In the genomic region with DNA sequence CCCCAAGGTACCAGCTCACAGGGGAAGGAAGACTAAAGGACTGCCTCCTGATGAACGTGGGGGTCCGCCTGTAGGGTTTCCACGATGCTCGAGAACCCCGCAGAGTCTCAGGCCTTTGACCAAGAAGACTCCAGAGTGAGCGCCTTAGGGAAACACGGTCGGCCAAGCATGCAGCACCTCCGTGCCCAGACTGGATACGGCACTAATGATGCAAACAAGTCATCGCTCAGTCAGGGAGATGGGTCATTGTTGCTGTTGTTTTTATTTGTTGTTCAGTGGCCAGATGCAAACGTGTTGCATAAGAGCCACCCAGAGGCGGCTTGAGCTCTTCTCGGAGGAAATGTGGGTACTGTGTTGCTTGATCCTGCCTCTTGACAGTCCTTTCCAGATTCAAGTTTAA, we compare ENCODE assay signal across 20 cellular contexts. TPM values are rescaled to one million over a fixed set of nuclear protein-coding genes. Genes with fewer than 3 reads are reported as not detected.
DNase-seq lines count a peak whose midpoint lies in the region; ATAC-seq and TF ChIP-seq lines count a peak whose summit lies in the region.
"Had no signal": no experiment of that assay in that cellular context is flagged by ENCODE, and none has a peak within 500 bp of the region (broad histone marks: within the 10 kb centered on the region; RNA-seq: fewer than 3 reads in every experiment).

No MANE protein-coding gene starts in this region.

- peaks cover 100% of the 10 kb centered on the region for H3K27me3 Mint-ChIP-seq in Calu3 (ENCODE audit: unreplicated experiment)

- no peaks in the 10 kb centered on the region for H3K4me1 Mint-ChIP-seq in Calu3 (ENCODE audit: low read depth, unreplicated experiment)
- H3K4me1 Mint-ChIP-seq: stimulated activated naive CD8-positive, alpha-beta T cell treated with anti-CD3 and anti-CD28 coated beads, Interleukin-15, amount 100 ng/mL, for 72 hours had no signal

- no peak overlapping the region for H3K27ac Mint-ChIP-seq in Calu3 (ENCODE audit: unreplicated experiment)
- H3K27ac Mint-ChIP-seq: stimulated activated naive CD8-positive, alpha-beta T cell treated with anti-CD3 and anti-CD28 coated beads, Interleukin-15, amount 100 ng/mL, for 72 hours had no signal

- no peak overlapping the region for H3K27ac ChIP-seq in SK-N-SH (ENCODE audit: low read depth in 2 of 2, low read length in 1 of 2)
- no peak overlapping the region for H3K27ac ChIP-seq in Panc1 (ENCODE audit: low read length)
- no peak overlapping the region for H3K27ac ChIP-seq in suprapubic skin
- H3K27ac ChIP-seq: 22Rv1 had no signal

- H3K79me2 ChIP-seq in SK-N-SH (ENCODE audit: insufficient read depth), result no peaks in the 10 kb centered on the region

- no peaks in the 10 kb centered on the region for H3F3A ChIP-seq in SK-N-SH (replicated peaks; ENCODE audit: insufficient read depth)

- H3K27me3 ChIP-seq in SK-N-SH (ENCODE audit: insufficient read depth) (peaks cover 25% of the 10 kb centered on the region), Panc1 (ENCODE audit: control insufficient read depth, insufficient read depth, low read length) (peaks cover 4% of the 10 kb centered on the region; the same call in 1 of the 2 replicates), suprapubic skin (peaks cover 32% of the 10 kb centered on the region)

- H3K4me1 ChIP-seq in SK-N-SH (ENCODE audit: control insufficient read depth in 1 of 2, insufficient read depth in 2 of 2, low read depth in 1 of 2, low read length in 1 of 2), result no peaks in the 10 kb centered on the region; a peak in 1 of 4 replicates
- H3K4me1 ChIP-seq in Panc1 (ENCODE audit: control insufficient read depth, insufficient read depth, low read length), result peaks cover 13% of the 10 kb centered on the region
- no peaks in the 10 kb centered on the region for H3K4me1 ChIP-seq in suprapubic skin

- BruUV-seq in Panc1 (replicated peaks; lab: Mats Ljungman, UMichigan) (no TSS peak), Calu3 (replicated peaks; lab: Mats Ljungman, UMichigan) (no TSS peak)

- H3K9me3 Mint-ChIP-seq in Calu3 (ENCODE audit: low read depth, unreplicated experiment), result no peaks in the 10 kb centered on the region
- H3K9me3 Mint-ChIP-seq: stimulated activated naive CD8-positive, alpha-beta T cell treated with anti-CD3 and anti-CD28 coated beads, Interleukin-15, amount 100 ng/mL, for 72 hours had no signal

- no peak overlapping the region for H3K4me2 ChIP-seq in SK-N-SH

- no peak for TF ChIP-seq RAD21 in SK-N-SH (IDR thresholded peaks at IDR 0.05; ENCODE audit: low read length)

- intact Hi-C loops in Panc1 (cut with micrococcal nuclease; ENCODE audit: unreplicated experiment) (no loop called here), Calu3 (cut with micrococcal nuclease; ENCODE audit: unreplicated experiment) (no loop called here)

- no peaks in the 10 kb centered on the region for H3K9me2 ChIP-seq in SK-N-SH

- no peaks in the 10 kb centered on the region for H3K36me3 ChIP-seq in SK-N-SH (replicated peaks in 1 of 2; ENCODE audit: control insufficient read depth in 1 of 2, insufficient read depth in 2 of 2, low read length in 1 of 2)
- H3K36me3 ChIP-seq in Panc1 (ENCODE audit: control insufficient read depth, insufficient read depth, low read length), result no peaks in the 10 kb centered on the region
- H3K36me3 ChIP-seq in suprapubic skin, result no peaks in the 10 kb centered on the region

- H3K4me3 Mint-ChIP-seq in Calu3 (ENCODE audit: low read depth, unreplicated experiment), result no peak overlapping the region
- H3K4me3 Mint-ChIP-seq: stimulated activated naive CD8-positive, alpha-beta T cell treated with anti-CD3 and anti-CD28 coated beads, Interleukin-15, amount 100 ng/mL, for 72 hours had no signal

- no peak for ATAC-seq in SK-N-SH treated with all-trans-retinoic acid at 6 μM for 48 hours
- ATAC-seq in Panc1, result peak; percentile 27; the same call in 1 of the 2 replicates
- no peak for ATAC-seq in left lobe of liver
- ATAC-seq: right cardiac atrium; stimulated activated naive CD8-positive, alpha-beta T cell treated with anti-CD3 and anti-CD28 coated beads, Interleukin-15, amount 100 ng/mL, for 72 hours had no signal

- H3K36me3 Mint-ChIP-seq in Calu3 (ENCODE audit: insufficient read depth, unreplicated experiment), result no peaks in the 10 kb centered on the region

- H2AFZ ChIP-seq in SK-N-SH (ENCODE audit: low read depth), result no peak overlapping the region

- H3K9me3 ChIP-seq in SK-N-SH (no peaks in the 10 kb centered on the region), Panc1 (ENCODE audit: control insufficient read depth, insufficient read depth, low read depth, low read length) (no peaks in the 10 kb centered on the region), suprapubic skin (no peaks in the 10 kb centered on the region)

- POLR2A ChIA-PET in SK-N-SH (lab: Yijun Ruan, JAX) (no interaction called here), Panc1 (lab: Charles Lee) (interaction anchor here (0.5 kb wide), 1 partner anchor 589 kb away, joined by 8 read pairs; no protein-coding TSS in a partner anchor)

- TF ChIP-seq EP300 in SK-N-SH (IDR thresholded peaks at IDR 0.05; ENCODE audit: borderline replicate concordance in 1 of 2, low read depth in 1 of 2, low read length in 1 of 2) (no peak), suprapubic skin (IDR thresholded peaks at IDR 0.05) (no peak)

- H3K4me3 ChIP-seq in SK-N-SH (ENCODE audit: low read depth in 2 of 2, low read length in 1 of 2), result no peak overlapping the region
- H3K4me3 ChIP-seq in Panc1 (ENCODE audit: low read depth in 2 of 2, low read length in 2 of 2), result no peak overlapping the region
- H3K4me3 ChIP-seq in suprapubic skin, result no peak overlapping the region

- WGBS in SK-N-SH (ENCODE audit: low lambda C conversion rate), result 46% methylated on average over 14 of the region's 14 CpGs
- whole genome bisulfite sequencing in suprapubic skin, result 73% methylated on average over 14 of the region's 14 CpGs

- peak; percentile 11 for DNase-seq in SK-N-SH
- no peak for DNase-seq in Panc1 (ENCODE audit: low read depth, low spot score)
- peak; percentile 16 for DNase-seq in left lobe of liver (ENCODE audit: low spot score)
- peak; percentile 3 to 41 for DNase-seq in suprapubic skin (ENCODE audit: low spot score in 2 of 2)
- no peak for DNase-seq in activated gamma-delta T cell (lab: John Stamatoyannopoulos, UW)
- DNase-seq in Calu3, result no peak
- DNase-seq in pons (ENCODE audit: low spot score), result no peak
- DNase-seq: anterior cingulate cortex; Kasumi-1; kidney glomerular epithelial cell; NCI-H1092 treated with DMSO at 0.1 percent for 48 hours; NCI-H524; SHP77 treated with DMSO at 0.1 percent for 48 hours; stimulated activated CD4-positive, alpha-beta T cell treated with anti-CD3 and anti-CD28 coated beads, Interleukin-1b, Interleukin-23, amount 100 ng/mL, for 48 hours had no signal

- CTCF ChIA-PET in SK-N-SH (lab: Yijun Ruan, JAX), result no interaction called here
- CTCF ChIA-PET in Panc1 (lab: Charles Lee), result interaction anchor here (0.6 kb wide), 1 partner anchor 39 kb away, joined by 3 read pairs; no protein-coding TSS in a partner anchor
- CTCF ChIA-PET in Calu3 (lab: Charles Lee), result interaction anchor here (0.6 kb wide), 1 partner anchor 254 kb away, joined by 5 read pairs; no protein-coding TSS in a partner anchor

- in situ Hi-C loops in Panc1 (cut with HindIII; ENCODE audit: low pct_unique_long_range_greater_than_20kb, low sequenced_read_pairs), result no loop called here

- no peaks in the 10 kb centered on the region for H4K20me1 ChIP-seq in SK-N-SH (ENCODE audit: insufficient read depth)

- H3K9ac ChIP-seq in SK-N-SH, result no peak overlapping the region

- no peak for TF ChIP-seq POLR2A in suprapubic skin (IDR thresholded peaks at IDR 0.05)

- no peak for TF ChIP-seq CTCF in SK-N-SH (IDR thresholded peaks at IDR 0.05)
- TF ChIP-seq CTCF in Panc1 (IDR thresholded peaks at IDR 0.05), result no peak
- no peak for TF ChIP-seq CTCF in suprapubic skin (IDR thresholded peaks at IDR 0.05)
- TF ChIP-seq CTCF in Calu3 (IDR thresholded peaks at IDR 0.05; ENCODE audit: unreplicated experiment), result no peak

TF ChIP-seq in SK-N-SH, 30 proteins besides CTCF, POLR2A, EP300 and RAD21 (continues in another document):
- no peak for TF ChIP-seq IRF3 (IDR thresholded peaks at IDR 0.05; ENCODE audit: low read depth, low read length)
- no peak for TF ChIP-seq EZH2phosphoT487 (IDR thresholded peaks at IDR 0.05; ENCODE audit: borderline replicate concordance, low read depth)
- TF ChIP-seq POLR2AphosphoS5 (IDR thresholded peaks at IDR 0.05; ENCODE audit: low read depth, low read length), result no peak
- TF ChIP-seq FOSL2 (IDR thresholded peaks at IDR 0.05; ENCODE audit: borderline replicate concordance, low read depth), result no peak
- no peak for TF ChIP-seq TEAD4 (IDR thresholded peaks at IDR 0.05; ENCODE audit: borderline replicate concordance, insufficient read depth)

TF ChIP-seq in SK-N-SH treated with all-trans-retinoic acid at 6 μM for 48 hours, 23 proteins besides CTCF, POLR2A, EP300 and RAD21 (continues in another document):
- TF ChIP-seq ZFP30 (CRISPR knock-in tag; IDR thresholded peaks at IDR 0.05) (no peak), TCF4 (CRISPR knock-in tag; IDR thresholded peaks at IDR 0.05; ENCODE audit: borderline replicate concordance) (no peak), ZNF565 (CRISPR knock-in tag; conservative IDR thresholded peaks at IDR 0.05; ENCODE audit: low read depth) (no peak), ZNF8 (CRISPR knock-in tag; IDR thresholded peaks at IDR 0.05) (no peak)

RNA-seq across cellular contexts. Expression of gene RBFOX3, which starts 19.3 kb away (rescaled TPM):
- not detected in 2 replicates for polyA plus RNA-seq in SK-N-SH (2012; rRNA removed)
- polyA plus RNA-seq in SK-N-SH (2012; cell fraction: cytosol; rRNA removed), result 0.04 TPM in 1 of 2 replicates, not detected in the other
- polyA plus RNA-seq in SK-N-SH (2012; cell fraction: nucleus; rRNA removed), result 0.04 and 0.12 TPM in 2 replicates
- total RNA-seq in Panc1 (2021; ENCODE audit: unreplicated experiment) (not detected), left lobe of liver (not detected), suprapubic skin (not detected), Calu3 (2022) (not detected in 2 replicates)
- polyA plus RNA-seq in Panc1 (2012; ENCODE audit: insufficient read length), result 0.44 TPM
- total RNA-seq: HT-29; right cardiac atrium; T-helper 1 cell treated with Interleukin-12 subunit alpha and Interleukin-12 subunit beta and Interleukin-4 antibody, amounts not matched to agents 30 ng/mL and 1 ng/mL, for 36 hours had no signal

Comparison
In these comparisons a context has a peak if more than half of its experiments do, and no peak if none do; other contexts are left out.
1. DNase-seq: peak in SK-N-SH (single experiment), left lobe of liver (single experiment) and suprapubic skin (2 of 2); none in Panc1 (single experiment), activated gamma-delta T cell (single experiment), Calu3 (single experiment) and pons (single experiment).